8 cellular contexts compared by ENCODE assay signal in the genomic region with DNA sequence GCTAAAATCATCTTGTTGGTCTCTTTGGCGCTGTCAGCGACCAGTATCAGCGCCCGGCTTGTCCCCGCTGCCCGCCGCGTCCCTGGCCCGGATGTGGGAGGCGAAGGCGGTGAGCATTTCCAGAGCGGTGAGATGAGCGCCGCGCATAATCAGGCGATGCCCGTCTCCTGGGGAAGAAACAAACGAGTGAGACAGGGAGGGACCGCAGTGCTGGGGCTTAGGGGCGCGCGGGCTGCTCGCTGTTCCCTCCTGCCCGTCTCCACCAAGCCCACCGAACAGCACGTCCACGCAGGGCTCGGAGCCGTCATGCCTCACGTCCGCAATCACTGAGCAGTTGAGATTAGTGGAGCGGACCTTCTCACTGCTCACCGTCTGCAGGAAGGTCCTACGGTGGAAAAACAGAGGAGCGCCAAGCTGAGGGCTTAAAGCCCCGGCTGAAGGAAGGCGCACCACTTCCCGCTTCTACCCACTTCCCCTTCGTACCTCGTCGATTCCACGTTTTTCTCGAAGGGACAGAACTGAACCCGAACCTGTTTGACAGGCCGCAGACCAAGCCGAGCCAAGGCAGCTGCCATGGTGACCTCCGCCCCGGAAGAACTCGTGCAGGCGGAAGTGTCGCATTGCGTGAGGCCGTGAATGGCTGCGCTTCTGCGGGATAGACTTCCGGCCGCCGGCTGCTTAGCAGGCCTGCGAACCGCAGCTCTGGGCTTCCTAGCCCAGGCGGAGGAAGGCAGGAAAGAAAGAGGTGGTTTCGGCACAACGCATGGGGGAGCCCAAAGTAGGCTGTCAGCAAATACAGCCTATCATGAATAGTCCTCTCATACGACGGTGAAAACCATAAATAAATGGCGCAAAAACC. TPM values are rescaled to one million over a fixed set of nuclear protein-coding genes. Genes with fewer than 3 reads are reported as not detected.
DNase-seq lines count a peak whose midpoint lies in the region; ATAC-seq and TF ChIP-seq lines count a peak whose summit lies in the region.

A gene (minus strand): TSS at position 595 of the 859 bp plus-strand sequence. CDS start 20 bp downstream, at position 575.

- no peaks in the 10 kb centered on the region for H3K9me3 ChIP-seq in HEK293 (ENCODE audit: control insufficient read depth, insufficient read depth, low read depth, low read length)

- peaks cover 18 to 31% of the 10 kb centered on the region in 2 experiments; a peak in 2 of 3 replicates for H3K36me3 ChIP-seq in HEK293 (ENCODE audit: control insufficient read depth in 2 of 2, insufficient read depth in 1 of 2, low read length in 2 of 2)

- TF ChIP-seq POLR2A in NB4 (IDR thresholded peaks at IDR 0.05; ENCODE audit: extremely low read depth, insufficient read length) = peak; percentile 87

- DNase-seq in GM04503 (ENCODE audit: low read depth) = peak; percentile 67
- DNase-seq in NB4 (ENCODE audit: low read depth) = peak; percentile 99
- peak; percentile 84 for DNase-seq in SKM-1 (lab: John Stamatoyannopoulos, UW; ENCODE audit: unreplicated experiment)
- peak; percentile 75 for DNase-seq in glomerular endothelial cell (ENCODE audit: extremely low read depth, low read depth, low spot score)
- DNase-seq in omental fat pad (ENCODE audit: low spot score) = peak; percentile 98

- H3K4me1 ChIP-seq in HEK293 (ENCODE audit: control insufficient read depth, insufficient read depth, low read length) = 0 out of 2 replicates have a peak, but pooled peaks cover 2% of the 10 kb centered on the region

- peaks cover 22% of the 10 kb centered on the region for H3K4me1 Mint-ChIP-seq in activated naive CD4-positive, alpha-beta T cell treated with anti-CD3 and anti-CD28 coated beads, Interleukin-2, amount 50 U/mL, for 24 hours

- H3K36me3 Mint-ChIP-seq in activated naive CD4-positive, alpha-beta T cell treated with anti-CD3 and anti-CD28 coated beads, Interleukin-2, amount 50 U/mL, for 24 hours = peaks cover 17% of the 10 kb centered on the region

- CTCF ChIA-PET in HEK293 (lab: Yijun Ruan, JAX) = interaction anchor here (0.8 to 1.5 kb wide), 4 partner anchors 10 to 195 kb away, joined by 3 to 14 read pairs (median 3); a partner anchor contains a TSS

- peak within 1 kb of the TSS; percentile 98 for H3K27ac Mint-ChIP-seq in activated naive CD4-positive, alpha-beta T cell treated with anti-CD3 and anti-CD28 coated beads, Interleukin-2, amount 50 U/mL, for 24 hours

- peak within 1 kb of the TSS; percentile 87 for H3K27ac ChIP-seq in HEK293 (ENCODE audit: extremely low read depth, low read depth, low read length)
- H3K27ac ChIP-seq in temporal lobe (ENCODE audit: low read depth, low read length) = peak within 1 kb of the TSS; percentile 88

- TF ChIP-seq CTCF in HEK293 (tag by site-specific recombination; IDR thresholded peaks at IDR 0.05) (no peak; the same call in 1 of the 2 replicates), NB4 (IDR thresholded peaks at IDR 0.05; ENCODE audit: low read depth, low read length) (no peak), omental fat pad (IDR thresholded peaks at IDR 0.05) (no peak)

- H3K4me3 ChIP-seq in HEK293 (ENCODE audit: low read depth, low read length) (peak within 1 kb of the TSS; percentile 55), NB4 (ENCODE audit: low read depth, low read length) (peak within 1 kb of the TSS; percentile 94)

- peak; percentile 90 for ATAC-seq in omental fat pad (ENCODE audit: low FRiP score)

- H3K9me3 Mint-ChIP-seq in activated naive CD4-positive, alpha-beta T cell treated with anti-CD3 and anti-CD28 coated beads, Interleukin-2, amount 50 U/mL, for 24 hours = no peaks in the 10 kb centered on the region

- peak within 1 kb of the TSS; percentile 99 for H3K4me3 Mint-ChIP-seq in activated naive CD4-positive, alpha-beta T cell treated with anti-CD3 and anti-CD28 coated beads, Interleukin-2, amount 50 U/mL, for 24 hours

- no peaks in the 10 kb centered on the region for H3K27me3 Mint-ChIP-seq in activated naive CD4-positive, alpha-beta T cell treated with anti-CD3 and anti-CD28 coated beads, Interleukin-2, amount 50 U/mL, for 24 hours

- POLR2A ChIA-PET in HEK293 (lab: Yijun Ruan, JAX) = interaction anchor here (0.9 to 4.0 kb wide), 9 partner anchors 9 to 118 kb away, joined by 3 to 44 read pairs (median 5); a partner anchor contains a TSS

TF ChIP-seq in HEK293, 187 proteins besides CTCF, POLR2A, EP300 and RAD21 (continues in another document):
- TF ChIP-seq KLF9 (tag by site-specific recombination; IDR thresholded peaks at IDR 0.05; ENCODE audit: low read depth) = peak; percentile 13; the same call in 1 of the 2 replicates
- TF ChIP-seq YY1 (tag by site-specific recombination; IDR thresholded peaks at IDR 0.05) = peak; percentile 93
- TF ChIP-seq, protein P1, sequence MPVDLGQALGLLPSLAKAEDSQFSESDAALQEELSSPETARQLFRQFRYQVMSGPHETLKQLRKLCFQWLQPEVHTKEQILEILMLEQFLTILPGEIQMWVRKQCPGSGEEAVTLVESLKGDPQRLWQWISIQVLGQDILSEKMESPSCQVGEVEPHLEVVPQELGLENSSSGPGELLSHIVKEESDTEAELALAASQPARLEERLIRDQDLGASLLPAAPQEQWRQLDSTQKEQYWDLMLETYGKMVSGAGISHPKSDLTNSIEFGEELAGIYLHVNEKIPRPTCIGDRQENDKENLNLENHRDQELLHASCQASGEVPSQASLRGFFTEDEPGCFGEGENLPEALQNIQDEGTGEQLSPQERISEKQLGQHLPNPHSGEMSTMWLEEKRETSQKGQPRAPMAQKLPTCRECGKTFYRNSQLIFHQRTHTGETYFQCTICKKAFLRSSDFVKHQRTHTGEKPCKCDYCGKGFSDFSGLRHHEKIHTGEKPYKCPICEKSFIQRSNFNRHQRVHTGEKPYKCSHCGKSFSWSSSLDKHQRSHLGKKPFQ (tag by site-specific recombination; IDR thresholded peaks at IDR 0.05) = no peak
- no peak for TF ChIP-seq ZNF133 (tag by site-specific recombination; IDR thresholded peaks at IDR 0.05)
- no peak for TF ChIP-seq ZNF248 (tag by site-specific recombination; IDR thresholded peaks at IDR 0.05)
- no peak for TF ChIP-seq MZF1 (tag by site-specific recombination; IDR thresholded peaks at IDR 0.05; ENCODE audit: borderline replicate concordance)
- TF ChIP-seq, protein P2, sequence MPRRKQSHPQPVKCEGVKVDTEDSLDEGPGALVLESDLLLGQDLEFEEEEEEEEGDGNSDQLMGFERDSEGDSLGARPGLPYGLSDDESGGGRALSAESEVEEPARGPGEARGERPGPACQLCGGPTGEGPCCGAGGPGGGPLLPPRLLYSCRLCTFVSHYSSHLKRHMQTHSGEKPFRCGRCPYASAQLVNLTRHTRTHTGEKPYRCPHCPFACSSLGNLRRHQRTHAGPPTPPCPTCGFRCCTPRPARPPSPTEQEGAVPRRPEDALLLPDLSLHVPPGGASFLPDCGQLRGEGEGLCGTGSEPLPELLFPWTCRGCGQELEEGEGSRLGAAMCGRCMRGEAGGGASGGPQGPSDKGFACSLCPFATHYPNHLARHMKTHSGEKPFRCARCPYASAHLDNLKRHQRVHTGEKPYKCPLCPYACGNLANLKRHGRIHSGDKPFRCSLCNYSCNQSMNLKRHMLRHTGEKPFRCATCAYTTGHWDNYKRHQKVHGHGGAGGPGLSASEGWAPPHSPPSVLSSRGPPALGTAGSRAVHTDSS (tag by site-specific recombination; IDR thresholded peaks at IDR 0.05) = no peak
- TF ChIP-seq, protein P3, sequence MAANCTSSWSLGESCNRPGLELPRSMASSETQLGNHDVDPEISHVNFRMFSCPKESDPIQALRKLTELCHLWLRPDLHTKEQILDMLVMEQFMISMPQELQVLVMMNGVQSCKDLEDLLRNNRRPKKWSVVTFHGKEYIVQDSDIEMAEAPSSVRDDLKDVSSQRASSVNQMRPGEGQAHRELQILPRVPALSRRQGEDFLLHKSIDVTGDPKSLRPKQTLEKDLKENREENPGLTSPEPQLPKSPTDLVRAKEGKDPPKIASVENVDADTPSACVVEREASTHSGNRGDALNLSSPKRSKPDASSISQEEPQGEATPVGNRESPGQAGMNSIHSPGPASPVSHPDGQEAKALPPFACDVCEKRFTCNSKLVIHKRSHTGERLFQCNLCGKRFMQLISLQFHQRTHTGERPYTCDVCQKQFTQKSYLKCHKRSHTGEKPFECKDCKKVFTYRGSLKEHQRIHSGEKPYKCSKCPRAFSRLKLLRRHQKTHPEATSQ (tag by site-specific recombination; IDR thresholded peaks at IDR 0.05) = 0 out of 2 replicates have a peak, but pooled peaks have one; percentile 12
- no peak for TF ChIP-seq ZFP3 (tag by site-specific recombination; IDR thresholded peaks at IDR 0.05; ENCODE audit: low read depth)
- TF ChIP-seq ZNF658 (tag by site-specific recombination; IDR thresholded peaks at IDR 0.05) = no peak
- TF ChIP-seq ZNF175 (tag by site-specific recombination; IDR thresholded peaks at IDR 0.05) = no peak
- TF ChIP-seq OVOL3 (tag by site-specific recombination; IDR thresholded peaks at IDR 0.05) = peak; percentile 54
- TF ChIP-seq, protein P4, sequence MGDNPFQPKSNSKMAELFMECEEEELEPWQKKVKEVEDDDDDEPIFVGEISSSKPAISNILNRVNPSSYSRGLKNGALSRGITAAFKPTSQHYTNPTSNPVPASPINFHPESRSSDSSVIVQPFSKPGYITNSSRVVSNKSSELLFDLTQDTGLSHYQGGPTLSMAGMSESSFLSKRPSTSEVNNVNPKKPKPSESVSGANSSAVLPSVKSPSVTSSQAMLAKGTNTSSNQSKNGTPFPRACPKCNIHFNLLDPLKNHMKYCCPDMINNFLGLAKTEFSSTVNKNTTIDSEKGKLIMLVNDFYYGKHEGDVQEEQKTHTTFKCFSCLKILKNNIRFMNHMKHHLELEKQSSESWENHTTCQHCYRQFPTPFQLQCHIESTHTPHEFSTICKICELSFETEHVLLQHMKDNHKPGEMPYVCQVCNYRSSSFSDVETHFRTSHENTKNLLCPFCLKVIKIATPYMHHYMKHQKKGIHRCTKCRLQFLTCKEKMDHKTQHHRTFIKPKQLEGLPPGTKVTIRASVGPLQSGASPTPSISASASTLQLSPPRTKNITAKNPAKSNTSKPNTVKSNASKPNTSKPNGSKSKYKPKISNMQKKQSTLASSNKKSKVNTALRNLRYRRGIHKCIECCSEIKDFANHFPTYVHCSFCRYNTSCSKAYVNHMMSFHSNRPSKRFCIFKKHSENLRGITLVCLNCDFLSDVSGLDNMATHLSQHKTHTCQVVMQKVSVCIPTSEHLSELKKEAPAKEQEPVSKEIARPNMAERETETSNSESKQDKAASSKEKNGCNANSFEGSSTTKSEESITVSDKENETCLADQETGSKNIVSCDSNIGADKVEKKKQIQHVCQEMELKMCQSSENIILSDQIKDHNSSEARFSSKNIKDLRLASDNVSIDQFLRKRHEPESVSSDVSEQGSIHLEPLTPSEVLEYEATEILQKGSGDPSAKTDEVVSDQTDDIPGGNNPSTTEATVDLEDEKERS (tag by site-specific recombination; IDR thresholded peaks at IDR 0.05) = no peak
- 0 out of 2 replicates have a peak, but pooled peaks have one; percentile 41 for TF ChIP-seq ZNF777 (tag by site-specific recombination; IDR thresholded peaks at IDR 0.05; ENCODE audit: borderline replicate concordance)
- TF ChIP-seq ZNF24 (tag by site-specific recombination; IDR thresholded peaks at IDR 0.05) = peak; percentile 45; the same call in 1 of the 2 replicates

RNA-seq across cellular contexts. Expression of the gene that starts here (rescaled TPM):
- total RNA-seq in glomerular endothelial cell = 12.7 and 17.0 TPM in 2 replicates
- total RNA-seq in omental fat pad = 10 to 100 TPM; 33.3 to 44.6 (median 36.9) TPM
- 9.6 TPM for total RNA-seq in temporal lobe

Comparison
In these comparisons a context has a peak if more than half of its experiments do, and no peak if none do; other contexts are left out.
1. Peak in every context shown above with its lines: DNase-seq, ATAC-seq, H3K4me3 ChIP-seq and H3K27ac ChIP-seq.